In genomic region chr20:20018366-20018765, GRCh38 we compare ENCODE assay signal across 9 cellular contexts. TPM values are rescaled to one million over a fixed set of nuclear protein-coding genes. Genes with fewer than 3 reads are reported as not detected.
DNase-seq lines count a peak whose midpoint lies in the region; ATAC-seq and TF ChIP-seq lines count a peak whose summit lies in the region.
"Had no signal": no experiment of that assay in that cellular context is flagged by ENCODE, and none has a peak within 500 bp of the region (broad histone marks: within the 10 kb centered on the region; RNA-seq: fewer than 3 reads in every experiment).

No MANE protein-coding gene starts in this region.

- ATAC-seq in CD4-positive, CD25-positive, alpha-beta regulatory T cell (ENCODE audit: low read depth in 2 of 2): no peak
- ATAC-seq in GM19395 (IDR thresholded peaks at IDR 0.05; ENCODE audit: unreplicated experiment): no peak

- H3K9me3 ChIP-seq in CD4-positive, CD25-positive, alpha-beta regulatory T cell (ENCODE audit: control insufficient read depth in 2 of 2, low read length in 2 of 2): no peaks in the 10 kb centered on the region
- no peaks in the 10 kb centered on the region for H3K9me3 ChIP-seq in duodenal mucosa (ENCODE audit: control insufficient read depth in 1 of 2, low read length in 2 of 2)

- peaks cover 30 to 67% (median 46%) of the 10 kb centered on the region in 4 donors for H3K4me1 Mint-ChIP-seq in CD4-positive, CD25-positive, alpha-beta regulatory T cell
- H3K4me1 Mint-ChIP-seq in neural crest cell: peaks cover 33% of the 10 kb centered on the region

- H3K4me3 ChIP-seq in CD4-positive, CD25-positive, alpha-beta regulatory T cell (ENCODE audit: low read depth, low read length): peak overlapping the region; percentile 83
- H3K4me3 ChIP-seq in NB4 (ENCODE audit: low read depth, low read length): peak overlapping the region; percentile 84
- H3K4me3 ChIP-seq in duodenal mucosa (ENCODE audit: low read depth in 1 of 2, low read length in 2 of 2): peak overlapping the region; percentile 80 to 90

- peak overlapping the region in 1 of 2 donors; percentile 78 for H3K9ac ChIP-seq in duodenal mucosa (ENCODE audit: low read depth in 1 of 2, low read length in 2 of 2)

- no peak overlapping the region for H3K27ac ChIP-seq in CD4-positive, CD25-positive, alpha-beta regulatory T cell (ENCODE audit: insufficient read depth, low read length, poor library complexity, severe bottlenecking)
- no peak overlapping the region for H3K27ac ChIP-seq in duodenal mucosa (ENCODE audit: low read depth, low read length)

- H3K27me3 Mint-ChIP-seq in CD4-positive, CD25-positive, alpha-beta regulatory T cell: peaks cover 8% of the 10 kb centered on the region
- H3K27me3 Mint-ChIP-seq in neural crest cell (ENCODE audit: low read depth): no peaks in the 10 kb centered on the region

- H3K36me3 ChIP-seq in CD4-positive, CD25-positive, alpha-beta regulatory T cell (ENCODE audit: control insufficient read depth, insufficient read depth, low read length): peaks cover 2% of the 10 kb centered on the region
- H3K36me3 ChIP-seq in duodenal mucosa (ENCODE audit: control insufficient read depth in 1 of 2, insufficient read depth in 2 of 2, low read length in 2 of 2): peaks cover 0 to 7% of the 10 kb centered on the region in 2 donors

- no peaks in the 10 kb centered on the region for H3K27me3 ChIP-seq in CD4-positive, CD25-positive, alpha-beta regulatory T cell (ENCODE audit: control insufficient read depth, insufficient read depth, low read length)
- no peaks in the 10 kb centered on the region for H3K27me3 ChIP-seq in duodenal mucosa (ENCODE audit: control insufficient read depth in 1 of 2, insufficient read depth in 2 of 2, low read length in 2 of 2)

- H3K27ac Mint-ChIP-seq in CD4-positive, CD25-positive, alpha-beta regulatory T cell: peak overlapping the region; percentile 55 to 87 (median 84)
- H3K27ac Mint-ChIP-seq in neural crest cell (ENCODE audit: unreplicated experiment): no peak overlapping the region

- H3K4me3 Mint-ChIP-seq in CD4-positive, CD25-positive, alpha-beta regulatory T cell: peak overlapping the region; percentile 89 to 95 (median 93)
- peak overlapping the region; percentile 82 for H3K4me3 Mint-ChIP-seq in neural crest cell

- no peak for TF ChIP-seq POLR2A in NB4 (IDR thresholded peaks at IDR 0.05; ENCODE audit: extremely low read depth, insufficient read length)

- TF ChIP-seq CTCF in NB4 (IDR thresholded peaks at IDR 0.05; ENCODE audit: low read depth, low read length) (no peak), neural crest cell (conservative IDR thresholded peaks at IDR 0.05) (no peak)

- DNase-seq in CD4-positive, CD25-positive, alpha-beta regulatory T cell: no peak
- DNase-seq in NB4 (ENCODE audit: low read depth) (peak; percentile 50), neural crest cell (ENCODE audit: low read depth, low spot score) (no peak), hippocampal formation (lab: John Stamatoyannopoulos, UW) (no peak), NCI-H1092 treated with DMSO at 0.1 percent for 48 hours (lab: John Stamatoyannopoulos, UW) (no peak)
- DNase-seq in activated CD4-positive, alpha-beta T cell treated with anti-CD3 and anti-CD28 coated beads for 4 hours: no peak
- DNase-seq: NCI-H1417 treated with DMSO at 0.1 percent for 48 hours had no signal

- peaks cover 34% of the 10 kb centered on the region for H3K4me1 ChIP-seq in CD4-positive, CD25-positive, alpha-beta regulatory T cell (ENCODE audit: control insufficient read depth, insufficient read depth, low read length, poor library complexity, severe bottlenecking)
- peaks cover 10 to 25% of the 10 kb centered on the region in 2 donors for H3K4me1 ChIP-seq in duodenal mucosa (ENCODE audit: control insufficient read depth in 1 of 2, insufficient read depth in 2 of 2, low read length in 2 of 2)

- no peaks in the 10 kb centered on the region for H3K9me3 Mint-ChIP-seq in CD4-positive, CD25-positive, alpha-beta regulatory T cell
- no peaks in the 10 kb centered on the region for H3K9me3 Mint-ChIP-seq in neural crest cell

- H3K36me3 Mint-ChIP-seq in CD4-positive, CD25-positive, alpha-beta regulatory T cell: peaks cover 6% of the 10 kb centered on the region
- H3K36me3 Mint-ChIP-seq in neural crest cell (ENCODE audit: low read depth): no peaks in the 10 kb centered on the region

RNA-seq across cellular contexts. Expression of gene NAA20, which starts 1.2 kb away (rescaled TPM):
- total RNA-seq in CD4-positive, CD25-positive, alpha-beta regulatory T cell: 19.6 TPM
- polyA plus RNA-seq in CD4-positive, CD25-positive, alpha-beta regulatory T cell: 10 to 100 TPM; 69.1 to 77.4 (median 71.5) TPM
- 38.2 and 40.3 TPM in 2 replicates for total RNA-seq in neural crest cell

RNA-seq across cellular contexts. Expression of gene CRNKL1, which starts 33.9 kb away (rescaled TPM):
- 16.7 TPM for total RNA-seq in CD4-positive, CD25-positive, alpha-beta regulatory T cell
- 10 to 100 TPM; 10.4 to 17.9 (median 11.3) TPM for polyA plus RNA-seq in CD4-positive, CD25-positive, alpha-beta regulatory T cell
- 24.0 and 25.8 TPM in 2 replicates for total RNA-seq in neural crest cell

RNA-seq across cellular contexts. Expression of gene CFAP61, which starts 34.0 kb away (rescaled TPM):
- total RNA-seq in CD4-positive, CD25-positive, alpha-beta regulatory T cell: not detected
- not detected for polyA plus RNA-seq in CD4-positive, CD25-positive, alpha-beta regulatory T cell
- total RNA-seq in neural crest cell: 1.7 and 1.9 TPM in 2 replicates
